ENCODE assay signal across 8 cellular contexts in the genomic region with DNA sequence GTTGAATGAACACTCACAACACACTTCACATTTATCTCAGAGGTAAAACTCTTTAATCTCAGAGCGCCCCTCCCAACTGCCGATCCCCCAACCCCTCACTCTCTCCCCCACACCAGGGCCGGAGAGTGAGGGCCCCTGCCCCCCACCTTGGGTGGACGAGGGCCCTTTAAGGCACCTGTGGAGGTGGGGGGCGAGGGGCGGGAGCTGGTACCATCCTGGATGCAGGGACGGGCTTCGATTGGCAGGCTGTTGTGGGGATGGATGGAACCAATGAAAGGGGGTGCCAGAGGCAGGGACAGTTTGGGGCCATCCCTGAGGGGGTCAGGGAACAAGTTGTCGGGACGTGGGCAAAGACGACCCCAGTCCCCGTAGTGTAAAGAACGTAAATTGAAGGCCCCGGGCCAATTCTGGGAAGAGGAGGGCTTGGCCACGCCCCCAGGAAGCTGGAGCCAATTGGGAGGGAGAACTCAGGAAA. TPM values are rescaled to one million over a fixed set of nuclear protein-coding genes. Genes with fewer than 3 reads are reported as not detected.
A peak's percentile ranks its signal among the peaks of the same experiment; 100 is the strongest.
DNase-seq lines count a peak whose midpoint lies in the region; ATAC-seq and TF ChIP-seq lines count a peak whose summit lies in the region.

No MANE protein-coding gene starts in this region.

- H3K4me1 Mint-ChIP-seq in MCF 10A (ENCODE audit: insufficient read depth, unreplicated experiment): peaks cover 5% of the 10 kb centered on the region
- H3K4me1 Mint-ChIP-seq in activated T-helper 2 cell treated with anti-CD3 and anti-CD28 coated beads, Interferon-gamma antibody, Interleukin-2, Interleukin-4, amounts not matched to agents 10 μg/mL and 5 μg/mL and 100 μg/mL, durations not matched to agents 14 hours and 24 hours and 36 hours (ENCODE audit: low read depth): peaks cover 27% of the 10 kb centered on the region

- intact Hi-C loops in MCF 10A (cut with micrococcal nuclease): loop anchor here (2.0 to 5.0 kb wide), 2 partner anchors 52 to 102 kb away; a partner anchor contains a TSS
- intact Hi-C loops in posterior cingulate gyrus (cut with DNase I): no loop called here
- intact Hi-C loops in activated T-helper 2 cell treated with anti-CD3 and anti-CD28 coated beads, Interferon-gamma antibody, Interleukin-2, Interleukin-4, amounts not matched to agents 10 μg/mL and 5 μg/mL and 100 μg/mL, durations not matched to agents 14 hours and 24 hours and 36 hours (cut with micrococcal nuclease): loop anchor here (1.0 to 5.0 kb wide), 3 partner anchors 8 to 192 kb away; a partner anchor contains a TSS

- no peak for TF ChIP-seq CTCF in MCF 10A (IDR thresholded peaks at IDR 0.05; ENCODE audit: unreplicated experiment)

- DNase-seq in NCI-H1092 (lab: John Stamatoyannopoulos, UW) (peak; percentile 72), NCI-H1092 treated with DMSO at 0.1 percent for 48 hours (lab: John Stamatoyannopoulos, UW) (no peak), MCF 10A (ENCODE audit: unreplicated experiment) (no peak), globus pallidus (ENCODE audit: low spot score) (no peak), posterior cingulate gyrus (no peak)
- DNase-seq in activated T-helper 2 cell treated with anti-CD3 and anti-CD28 coated beads, Interferon-gamma antibody, Interleukin-2, Interleukin-4, amounts not matched to agents 10 μg/mL and 5 μg/mL and 100 μg/mL, durations not matched to agents 14 hours and 24 hours and 36 hours (ENCODE audit: low spot score): no peak

- peaks cover 56% of the 10 kb centered on the region for H3K36me3 Mint-ChIP-seq in MCF 10A (ENCODE audit: insufficient read depth, unreplicated experiment)
- peaks cover 31% of the 10 kb centered on the region for H3K36me3 Mint-ChIP-seq in activated T-helper 2 cell treated with anti-CD3 and anti-CD28 coated beads, Interferon-gamma antibody, Interleukin-2, Interleukin-4, amounts not matched to agents 10 μg/mL and 5 μg/mL and 100 μg/mL, durations not matched to agents 14 hours and 24 hours and 36 hours (ENCODE audit: low read depth)

- no peaks in the 10 kb centered on the region for H3K9me3 ChIP-seq in mucosa of rectum (ENCODE audit: control insufficient read depth in 2 of 2, low read length in 2 of 2)

- ATAC-seq in HG03196 (IDR thresholded peaks at IDR 0.05; ENCODE audit: unreplicated experiment): peak; percentile 7

- no peaks in the 10 kb centered on the region for H3K27me3 Mint-ChIP-seq in MCF 10A (ENCODE audit: insufficient read depth, unreplicated experiment)
- H3K27me3 Mint-ChIP-seq in activated T-helper 2 cell treated with anti-CD3 and anti-CD28 coated beads, Interferon-gamma antibody, Interleukin-2, Interleukin-4, amounts not matched to agents 10 μg/mL and 5 μg/mL and 100 μg/mL, durations not matched to agents 14 hours and 24 hours and 36 hours (ENCODE audit: low read depth): no peaks in the 10 kb centered on the region

- peaks cover 8 to 12% of the 10 kb centered on the region in 2 donors for H3K36me3 ChIP-seq in mucosa of rectum (ENCODE audit: control insufficient read depth in 2 of 2, insufficient read depth in 2 of 2, low read length in 2 of 2)

- H3K27ac ChIP-seq in mucosa of rectum (ENCODE audit: low read depth in 2 of 2, low read length in 2 of 2): peak overlapping the region; percentile 79 to 97

- H3K4me1 ChIP-seq in mucosa of rectum (ENCODE audit: control insufficient read depth in 2 of 2, insufficient read depth in 2 of 2, low read length in 2 of 2): peaks cover 21 to 28% of the 10 kb centered on the region in 2 donors

- CTCF ChIA-PET in MCF 10A (lab: Yijun Ruan, JAX): interaction anchor here (0.5 kb wide), 1 partner anchor 69 kb away, joined by 3 read pairs; no protein-coding TSS in a partner anchor

- TSS peak; percentile 23 for BruUV-seq in MCF 10A (replicated peaks; lab: Mats Ljungman, UMichigan)

- peak overlapping the region; percentile 67 to 69 for H3K4me3 ChIP-seq in mucosa of rectum (ENCODE audit: low read length in 2 of 2)

- H3K9me3 Mint-ChIP-seq in MCF 10A (ENCODE audit: unreplicated experiment): no peaks in the 10 kb centered on the region
- H3K9me3 Mint-ChIP-seq in activated T-helper 2 cell treated with anti-CD3 and anti-CD28 coated beads, Interferon-gamma antibody, Interleukin-2, Interleukin-4, amounts not matched to agents 10 μg/mL and 5 μg/mL and 100 μg/mL, durations not matched to agents 14 hours and 24 hours and 36 hours: no peaks in the 10 kb centered on the region

- H3K9ac ChIP-seq in mucosa of rectum (ENCODE audit: low read depth in 1 of 2, low read length in 2 of 2): peak overlapping the region; percentile 52 to 68

- H3K27ac Mint-ChIP-seq in MCF 10A (ENCODE audit: low read depth, unreplicated experiment): no peak overlapping the region
- H3K27ac Mint-ChIP-seq in activated T-helper 2 cell treated with anti-CD3 and anti-CD28 coated beads, Interferon-gamma antibody, Interleukin-2, Interleukin-4, amounts not matched to agents 10 μg/mL and 5 μg/mL and 100 μg/mL, durations not matched to agents 14 hours and 24 hours and 36 hours: no peak overlapping the region

- H3K27me3 ChIP-seq in mucosa of rectum (ENCODE audit: control insufficient read depth in 2 of 2, insufficient read depth in 2 of 2, low read length in 2 of 2): no peaks in the 10 kb centered on the region

- H3K4me3 Mint-ChIP-seq in MCF 10A (ENCODE audit: unreplicated experiment): no peak overlapping the region
- no peak overlapping the region for H3K4me3 Mint-ChIP-seq in activated T-helper 2 cell treated with anti-CD3 and anti-CD28 coated beads, Interferon-gamma antibody, Interleukin-2, Interleukin-4, amounts not matched to agents 10 μg/mL and 5 μg/mL and 100 μg/mL, durations not matched to agents 14 hours and 24 hours and 36 hours (ENCODE audit: low read depth)

- POLR2A ChIA-PET in MCF 10A (lab: Yijun Ruan, JAX): interaction anchor here (0.5 to 6.7 kb wide), 21 partner anchors 8 to 1531 kb away, joined by 3 to 78 read pairs (median 5); a partner anchor contains a TSS

RNA-seq across cellular contexts. Expression of a gene that starts 1.7 kb away (rescaled TPM):
- total RNA-seq in MCF 10A (2022): 70.7 and 90.3 TPM in 2 replicates
- 111 and 117 TPM in 2 replicates for total RNA-seq in activated T-helper 2 cell treated with anti-CD3 and anti-CD28 coated beads, Interferon-gamma antibody, Interleukin-2, Interleukin-4, amounts not matched to agents 10 μg/mL and 5 μg/mL and 100 μg/mL, durations not matched to agents 14 hours and 24 hours and 36 hours

RNA-seq across cellular contexts. Expression of a gene that starts 8.1 kb away (rescaled TPM):
- total RNA-seq in MCF 10A (2022): 74.7 and 79.2 TPM in 2 replicates
- total RNA-seq in activated T-helper 2 cell treated with anti-CD3 and anti-CD28 coated beads, Interferon-gamma antibody, Interleukin-2, Interleukin-4, amounts not matched to agents 10 μg/mL and 5 μg/mL and 100 μg/mL, durations not matched to agents 14 hours and 24 hours and 36 hours: 26.6 and 29.7 TPM in 2 replicates

RNA-seq across cellular contexts. Expression of a gene that starts 8.5 kb away (rescaled TPM):
- total RNA-seq in MCF 10A (2022): 25.2 and 25.5 TPM in 2 replicates
- 40.0 and 42.3 TPM in 2 replicates for total RNA-seq in activated T-helper 2 cell treated with anti-CD3 and anti-CD28 coated beads, Interferon-gamma antibody, Interleukin-2, Interleukin-4, amounts not matched to agents 10 μg/mL and 5 μg/mL and 100 μg/mL, durations not matched to agents 14 hours and 24 hours and 36 hours

RNA-seq across cellular contexts. Expression of a gene that starts 18.1 kb away (rescaled TPM):
- total RNA-seq in MCF 10A (2022): 68.5 and 78.8 TPM in 2 replicates
- total RNA-seq in activated T-helper 2 cell treated with anti-CD3 and anti-CD28 coated beads, Interferon-gamma antibody, Interleukin-2, Interleukin-4, amounts not matched to agents 10 μg/mL and 5 μg/mL and 100 μg/mL, durations not matched to agents 14 hours and 24 hours and 36 hours: 127 and 134 TPM in 2 replicates

RNA-seq across cellular contexts. Expression of a gene that starts 27.6 kb away (rescaled TPM):
- total RNA-seq in MCF 10A (2022): 0.37 TPM in 1 of 2 replicates, not detected in the other
- 42.3 and 42.4 TPM in 2 replicates for total RNA-seq in activated T-helper 2 cell treated with anti-CD3 and anti-CD28 coated beads, Interferon-gamma antibody, Interleukin-2, Interleukin-4, amounts not matched to agents 10 μg/mL and 5 μg/mL and 100 μg/mL, durations not matched to agents 14 hours and 24 hours and 36 hours
